ENCODE assay signal across 7 cellular contexts in the genomic region with DNA sequence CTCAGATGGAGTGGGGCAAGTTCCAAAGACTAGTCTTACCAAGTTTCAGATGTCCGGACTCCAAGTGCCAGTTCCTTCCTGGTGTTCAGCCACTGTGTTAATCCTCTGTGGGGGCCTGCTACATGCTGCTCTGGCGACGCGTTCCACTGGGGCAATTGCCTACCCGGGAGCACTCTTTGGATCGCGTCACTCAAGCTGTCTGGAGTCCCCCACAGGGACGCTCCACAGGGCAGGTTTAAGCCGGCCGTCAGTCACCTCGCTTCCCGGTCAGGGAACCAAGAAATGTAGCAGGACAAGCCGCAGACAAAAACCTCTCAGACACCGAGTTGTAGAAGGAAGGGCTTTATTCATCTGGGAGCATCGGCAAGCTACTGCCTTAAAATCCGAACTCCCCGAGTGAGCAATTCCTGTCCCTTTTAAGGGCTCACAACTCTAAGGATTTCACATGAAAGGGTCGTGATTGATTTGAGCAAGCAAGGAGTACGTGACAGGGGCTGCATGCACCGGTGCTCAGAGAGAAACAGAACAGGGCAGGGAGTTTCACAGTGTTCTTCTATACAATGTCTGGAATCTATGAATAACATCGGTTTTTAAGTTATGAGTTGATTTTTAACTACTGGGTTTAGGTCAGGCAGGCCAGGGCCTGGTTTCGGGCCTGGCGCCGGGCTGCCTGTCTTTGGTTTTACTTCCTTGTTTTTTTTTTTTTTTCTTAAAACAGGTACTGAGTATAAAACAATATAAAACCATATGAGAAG. TPM values are rescaled to one million over a fixed set of nuclear protein-coding genes. Genes with fewer than 3 reads are reported as not detected.
A peak's percentile ranks its signal among the peaks of the same experiment; 100 is the strongest.
DNase-seq lines count a peak whose midpoint lies in the region; ATAC-seq, FAIRE-seq and TF ChIP-seq lines count a peak whose summit lies in the region.
"Not testable (repeated sequence)": the region's sequence is repeated elsewhere in the genome, so short reads cannot be mapped to it uniquely, and the experiment has no call there.

No MANE protein-coding gene starts in this region.

- H3K27me3 Mint-ChIP-seq in IgD-negative memory B cell; WTC11 (ENCODE audit: low read depth): not testable (repeated sequence)

- TF ChIP-seq CTCF in WTC11 (IDR thresholded peaks at IDR 0.05) = not testable (repeated sequence)

- H3K27ac Mint-ChIP-seq in IgD-negative memory B cell (peak overlapping the region; percentile 96 to 98 (median 97)), WTC11 (peak overlapping the region; percentile 35; the same call in 1 of the 2 replicates)

- POLR2A ChIA-PET in WTC11 (lab: Charles Lee) = not testable (repeated sequence)

- H3K4me1 Mint-ChIP-seq in IgD-negative memory B cell = peaks cover 40 to 44% (median 41%) of the 10 kb centered on the region in 3 donors
- peaks cover 37% of the 10 kb centered on the region for H3K4me1 Mint-ChIP-seq in WTC11

- H3K36me3 Mint-ChIP-seq in IgD-negative memory B cell, WTC11: not testable (repeated sequence)

- FAIRE-seq in GM12892 (lab: Jason Lieb, UNC) = peak; percentile 67

- CTCF ChIA-PET in WTC11 (lab: Charles Lee) = interaction anchor here (2.1 to 2.3 kb wide), 3 partner anchors 10 to 23 kb away, joined by 14 to 66 read pairs (median 17); no protein-coding TSS in a partner anchor

- peak; percentile 58; the same call in 1 of the 2 replicates for TF ChIP-seq POLR2A in GM12892 (IDR thresholded peaks at IDR 0.05; ENCODE audit: low read depth, low read length)

- intact Hi-C loops in posterior vena cava (cut with DNase I) = not testable (repeated sequence)

- peak overlapping the region; percentile 78 to 96 (median 80) for H3K4me3 Mint-ChIP-seq in IgD-negative memory B cell
- H3K4me3 Mint-ChIP-seq in WTC11 = not testable (repeated sequence)

- peak; percentile 44 for ATAC-seq in GM19351 (IDR thresholded peaks at IDR 0.05; ENCODE audit: unreplicated experiment)
- peak; percentile 49 for ATAC-seq in HG02642 (IDR thresholded peaks at IDR 0.05; ENCODE audit: poor library complexity, unreplicated experiment)
- ATAC-seq in WTC11 = peak; percentile 16; the same call in 1 of the 2 replicates

- not testable (repeated sequence) for H3K9me3 Mint-ChIP-seq in IgD-negative memory B cell, WTC11

- not testable (repeated sequence) for DNase-seq in GM12892 (ENCODE audit: insufficient read length); WTC11 (ENCODE audit: low spot score)
- DNase-seq in kidney glomerular epithelial cell (lab: John Stamatoyannopoulos, UW) = peak; percentile 55
- peak; percentile 28 for DNase-seq in posterior vena cava (ENCODE audit: low spot score)

RNA-seq across cellular contexts. Expression of a gene that starts 8.6 kb away (rescaled TPM):
- 19.6 TPM for polyA plus RNA-seq in GM12892 (2012; ENCODE audit: missing spikeins)
- 26.8 TPM for polyA plus RNA-seq in IgD-negative memory B cell
- total RNA-seq in WTC11 (2021) = 19.5 to 22.6 TPM (median 21.0 TPM) in 3 replicates
- total RNA-seq in posterior vena cava = 10 to 100 TPM; 17.3 to 18.9 TPM

RNA-seq across cellular contexts. Expression of a gene that starts 28.5 kb away (rescaled TPM):
- polyA plus RNA-seq in GM12892 (2012; ENCODE audit: missing spikeins) = 1,313 TPM
- 310 TPM for polyA plus RNA-seq in IgD-negative memory B cell
- total RNA-seq in WTC11 (2021) (584 to 663 TPM (median 611 TPM) in 3 replicates), posterior vena cava (100 to 1,000 TPM; 127 to 149 TPM)

RNA-seq across cellular contexts. Expression of a gene that starts 28.5 kb away (rescaled TPM):
- 51.2 TPM for polyA plus RNA-seq in GM12892 (2012; ENCODE audit: missing spikeins)
- polyA plus RNA-seq in IgD-negative memory B cell = 47.7 TPM
- total RNA-seq in WTC11 (2021) (44.8 to 46.2 TPM (median 46.0 TPM) in 3 replicates), posterior vena cava (10 to 100 TPM; 40.7 to 45.3 TPM)
